Comparison of ENCODE assay signal across 15 cellular contexts in the genomic region with DNA sequence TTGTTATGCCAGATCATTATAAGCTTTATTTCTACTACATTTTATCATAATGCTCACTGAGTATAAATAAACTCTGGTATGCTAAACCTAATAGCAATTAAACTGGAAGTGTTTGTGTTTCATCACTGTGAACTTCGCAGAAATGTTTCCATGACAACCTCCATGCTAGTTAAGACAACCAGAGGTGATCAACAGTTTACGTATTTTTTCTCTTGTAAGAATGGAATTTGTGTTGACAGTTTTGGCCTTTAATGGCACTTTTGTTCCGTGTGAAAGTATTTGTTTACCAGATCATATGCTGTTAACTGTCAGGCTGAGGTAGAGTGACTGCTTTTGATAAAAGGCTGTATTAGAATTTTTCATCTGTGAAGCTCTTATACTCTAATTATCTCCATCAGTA.
"Had no signal": no experiment of that assay in that cellular context is flagged by ENCODE, and none has a peak within 500 bp of the region (broad histone marks: within the 10 kb centered on the region; RNA-seq: fewer than 3 reads in every experiment).

No MANE protein-coding gene starts in this region.

- H3K9me3 ChIP-seq: body of pancreas, esophagus muscularis mucosa, heart right ventricle had no signal

- ATAC-seq: activated CD4-positive, alpha-beta T cell treated with anti-CD3 and anti-CD28 coated beads for 36 hours; activated T-cell treated with anti-CD3 and anti-CD28 coated beads, Interleukin-2, amount 50 U/mL, for 72 hours; body of pancreas; heart right ventricle had no signal

- H3K4me1 ChIP-seq: heart right ventricle had no signal

- H3K9me3 Mint-ChIP-seq: activated CD4-positive, alpha-beta memory T cell treated with anti-CD3 and anti-CD28 coated beads, Interleukin-2, amount 10 ng/mL, durations not matched to agents 7 days and 5 days; dendritic cell treated with granulocyte-macrophage colony-stimulating factor and Interleukin-4, amounts not matched to agents 40 ng/mL and 50 ng/mL, for 4 days; nephron progenitor cell had no signal

- H3K4me3 Mint-ChIP-seq: activated CD4-positive, alpha-beta memory T cell treated with anti-CD3 and anti-CD28 coated beads, Interleukin-2, amount 10 ng/mL, durations not matched to agents 7 days and 5 days; activated CD4-positive, alpha-beta T cell treated with anti-CD3 and anti-CD28 coated beads for 36 hours; activated T-cell treated with anti-CD3 and anti-CD28 coated beads, Interleukin-2, amount 50 U/mL, for 72 hours; central memory CD8-positive, alpha-beta T cell; dendritic cell treated with granulocyte-macrophage colony-stimulating factor and Interleukin-4, amounts not matched to agents 40 ng/mL and 50 ng/mL, for 4 days; nephron progenitor cell had no signal

- DNase-seq: activated CD4-positive, alpha-beta memory T cell treated with anti-CD3 and anti-CD28 coated beads, Interleukin-2, amount 10 ng/mL, durations not matched to agents 7 days and 5 days; activated CD4-positive, alpha-beta T cell treated with anti-CD3 and anti-CD28 coated beads for 36 hours; activated T-cell treated with anti-CD3 and anti-CD28 coated beads, Interleukin-2, amount 50 U/mL, for 72 hours; body of pancreas; heart right ventricle; islet precursor cell; mesendoderm; nephron progenitor cell; T-helper 1 cell; WERI-Rb-1 had no signal

- H3K4me3 ChIP-seq: body of pancreas, esophagus muscularis mucosa, heart right ventricle, skin epidermis had no signal

- H3K27ac ChIP-seq: body of pancreas, esophagus muscularis mucosa, heart right ventricle, skin epidermis, WERI-Rb-1 had no signal

- H3K27me3 Mint-ChIP-seq: activated CD4-positive, alpha-beta memory T cell treated with anti-CD3 and anti-CD28 coated beads, Interleukin-2, amount 10 ng/mL, durations not matched to agents 7 days and 5 days; central memory CD8-positive, alpha-beta T cell; dendritic cell treated with granulocyte-macrophage colony-stimulating factor and Interleukin-4, amounts not matched to agents 40 ng/mL and 50 ng/mL, for 4 days had no signal

- H3K36me3 ChIP-seq: esophagus muscularis mucosa, heart right ventricle, WERI-Rb-1 had no signal

- H3K27ac Mint-ChIP-seq: activated CD4-positive, alpha-beta memory T cell treated with anti-CD3 and anti-CD28 coated beads, Interleukin-2, amount 10 ng/mL, durations not matched to agents 7 days and 5 days; activated CD4-positive, alpha-beta T cell treated with anti-CD3 and anti-CD28 coated beads for 36 hours; activated T-cell treated with anti-CD3 and anti-CD28 coated beads, Interleukin-2, amount 50 U/mL, for 72 hours; dendritic cell treated with granulocyte-macrophage colony-stimulating factor and Interleukin-4, amounts not matched to agents 40 ng/mL and 50 ng/mL, for 4 days; nephron progenitor cell had no signal

- H3K4me1 Mint-ChIP-seq: activated CD4-positive, alpha-beta memory T cell treated with anti-CD3 and anti-CD28 coated beads, Interleukin-2, amount 10 ng/mL, durations not matched to agents 7 days and 5 days; activated CD4-positive, alpha-beta T cell treated with anti-CD3 and anti-CD28 coated beads for 36 hours; central memory CD8-positive, alpha-beta T cell had no signal

- FAIRE-seq: urothelium cell line had no signal

- H3K27me3 ChIP-seq: body of pancreas, esophagus muscularis mucosa, heart right ventricle had no signal
